35 cellular contexts compared by ENCODE assay signal in the genomic region with DNA sequence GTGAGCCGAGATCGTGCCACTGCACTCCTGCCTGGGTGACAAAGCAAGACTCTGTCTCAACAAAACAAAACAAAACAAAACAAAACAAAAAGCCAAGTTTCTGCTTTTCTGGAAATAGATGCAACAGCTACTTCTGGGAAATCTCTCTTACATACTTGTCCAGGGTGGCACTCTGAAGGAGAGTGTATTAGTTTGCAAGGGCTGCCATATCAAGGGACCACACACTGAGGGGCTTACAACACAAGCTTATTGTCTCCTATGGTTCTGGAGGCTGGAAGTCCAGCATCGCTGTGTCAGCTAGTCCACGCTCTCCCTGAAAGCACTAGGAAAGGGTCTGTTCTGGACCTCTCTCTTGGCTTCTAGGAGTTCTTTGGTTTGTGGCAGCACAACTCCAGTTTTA.
"Had no signal": no experiment of that assay in that cellular context is flagged by ENCODE, and none has a peak within 500 bp of the region (broad histone marks: within the 10 kb centered on the region; RNA-seq: fewer than 3 reads in every experiment).

No MANE protein-coding gene starts in this region.

- H3K27me3 ChIP-seq: ascending aorta, cardiac muscle cell had no signal

- H3K9me3 Mint-ChIP-seq: activated B cell treated with CpG ODN at 0.5 μM for 24 hours; activated CD4-positive, alpha-beta memory T cell treated with anti-CD3 and anti-CD28 coated beads for 36 hours; activated CD4-positive, alpha-beta T cell treated with anti-CD3 and anti-CD28 coated beads, Interleukin-2, amount 10 ng/mL, durations not matched to agents 24 days and 14 days; activated naive CD4-positive, alpha-beta T cell treated with anti-CD3 and anti-CD28 coated beads, Interleukin-2, amount 10 ng/mL, durations not matched to agents 7 days and 5 days; activated naive CD4-positive, alpha-beta T cell treated with anti-CD3 and anti-CD28 coated beads, Interleukin-2, amount 50 U/mL, for 24 hours; activated naive CD8-positive, alpha-beta T cell treated with anti-CD3 and anti-CD28 coated beads, Interleukin-2, amount 10 ng/mL, durations not matched to agents 7 days and 5 days; activated naive CD8-positive, alpha-beta T cell treated with anti-CD3 and anti-CD28 coated beads, Interleukin-2, amount 50 U/mL, for 24 hours; activated T-cell treated with anti-CD3 and anti-CD28 coated beads, Interleukin-2, amount 50 U/mL, for 4 hours; activated T-helper 2 cell treated with anti-CD3 and anti-CD28 coated beads, Interferon-gamma antibody, Interleukin-2, Interleukin-4, amounts not matched to agents 10 μg/mL and 5 μg/mL and 100 μg/mL, durations not matched to agents 14 hours and 24 hours and 36 hours; central memory CD8-positive, alpha-beta T cell; T-helper 1 cell treated with Interleukin-12 subunit alpha and Interleukin-12 subunit beta and Interleukin-4 antibody, amounts not matched to agents 30 μg/mL and 1 μg/mL, for 36 hours; T-helper 2 cell treated with Interferon-gamma antibody and Interleukin-4, amounts not matched to agents 5 μg/mL and 100 μg/mL, for 36 hours had no signal

- H3K4me1 Mint-ChIP-seq: activated B cell treated with CpG ODN at 0.5 μM for 24 hours; activated CD4-positive, alpha-beta T cell treated with anti-CD3 and anti-CD28 coated beads, Interleukin-2, amount 10 ng/mL, durations not matched to agents 24 days and 14 days; activated naive CD4-positive, alpha-beta T cell treated with anti-CD3 and anti-CD28 coated beads, Interleukin-2, amount 10 ng/mL, durations not matched to agents 7 days and 5 days; activated naive CD4-positive, alpha-beta T cell treated with anti-CD3 and anti-CD28 coated beads, Interleukin-2, amount 50 U/mL, for 24 hours; activated naive CD8-positive, alpha-beta T cell treated with anti-CD3 and anti-CD28 coated beads, Interleukin-2, amount 50 U/mL, for 24 hours; central memory CD8-positive, alpha-beta T cell had no signal

- DNase-seq: activated B cell treated with CpG ODN at 0.5 μM for 24 hours; activated CD4-positive, alpha-beta memory T cell treated with anti-CD3 and anti-CD28 coated beads for 36 hours; activated CD4-positive, alpha-beta T cell treated with anti-CD3 and anti-CD28 coated beads for 4 hours; activated CD4-positive, alpha-beta T cell treated with anti-CD3 and anti-CD28 coated beads, Interleukin-2, amount 10 ng/mL, durations not matched to agents 24 days and 14 days; activated CD4-positive, alpha-beta T cell treated with anti-CD3 and anti-CD28 coated beads, Interleukin-2, amount 50 U/mL, for 1 hour; activated CD4-positive, alpha-beta T cell treated with anti-CD3 and anti-CD28 coated beads, Interleukin-2, amount 50 U/mL, for 4 hours; activated CD4-positive, CD25-positive, alpha-beta regulatory T cell treated with anti-CD3 and anti-CD28 coated beads, Interleukin-2, amount 50 U/mL, for 72 hours; activated CD8-positive, alpha-beta memory T cell treated with anti-CD3 and anti-CD28 coated beads, Interleukin-2, amount 50 U/mL, for 4 hours; activated CD8-positive, alpha-beta T cell treated with anti-CD3 and anti-CD28 coated beads for 36 hours; activated effector memory CD4-positive, alpha-beta T cell treated with Interleukin-2 at 50 U/mL for 16 hours; activated gamma-delta T cell; activated naive CD4-positive, alpha-beta T cell treated with anti-CD3 and anti-CD28 coated beads, Interleukin-2, amount 10 ng/mL, durations not matched to agents 7 days and 5 days; activated naive CD4-positive, alpha-beta T cell treated with Interleukin-2 at 50 U/mL for 16 hours; activated naive CD8-positive, alpha-beta T cell treated with anti-CD3 and anti-CD28 coated beads, Interleukin-2, amount 10 ng/mL, durations not matched to agents 7 days and 5 days; activated naive CD8-positive, alpha-beta T cell treated with anti-CD3 and anti-CD28 coated beads, Interleukin-2, amount 50 U/mL, for 24 hours; activated T-cell treated with anti-CD3 and anti-CD28 coated beads for 4 hours; activated T-cell treated with anti-CD3 and anti-CD28 coated beads, Interleukin-2, amount 50 U/mL, for 1 hour; activated T-cell treated with anti-CD3 and anti-CD28 coated beads, Interleukin-2, amount 50 U/mL, for 4 hours; amygdala; anterior cingulate cortex; caudate nucleus; cerebellar nuclear complex; T-helper 1 cell; T-helper 2 cell; T-helper 9 cell had no signal

- H3K4me1 ChIP-seq: ascending aorta had no signal

- ATAC-seq: activated CD8-positive, alpha-beta T cell treated with anti-CD3 and anti-CD28 coated beads for 36 hours; activated naive CD8-positive, alpha-beta T cell treated with anti-CD3 and anti-CD28 coated beads, Interleukin-2, amount 50 U/mL, for 24 hours; activated T-cell treated with anti-CD3 and anti-CD28 coated beads, Interleukin-2, amount 50 U/mL, for 4 hours had no signal

- H3K4me3 Mint-ChIP-seq: activated B cell treated with CpG ODN at 0.5 μM for 24 hours; activated CD4-positive, alpha-beta memory T cell treated with anti-CD3 and anti-CD28 coated beads for 36 hours; activated CD4-positive, alpha-beta T cell treated with anti-CD3 and anti-CD28 coated beads, Interleukin-2, amount 10 ng/mL, durations not matched to agents 24 days and 14 days; activated CD8-positive, alpha-beta T cell treated with anti-CD3 and anti-CD28 coated beads for 36 hours; activated naive CD4-positive, alpha-beta T cell treated with anti-CD3 and anti-CD28 coated beads, Interleukin-2, amount 10 ng/mL, durations not matched to agents 7 days and 5 days; activated naive CD4-positive, alpha-beta T cell treated with anti-CD3 and anti-CD28 coated beads, Interleukin-2, amount 50 U/mL, for 24 hours; activated naive CD8-positive, alpha-beta T cell; activated naive CD8-positive, alpha-beta T cell treated with anti-CD3 and anti-CD28 coated beads, Interleukin-2, amount 10 ng/mL, durations not matched to agents 7 days and 5 days; activated naive CD8-positive, alpha-beta T cell treated with anti-CD3 and anti-CD28 coated beads, Interleukin-2, amount 50 U/mL, for 24 hours; activated T-cell treated with anti-CD3 and anti-CD28 coated beads, Interleukin-2, amount 50 U/mL, for 4 hours; brain; central memory CD8-positive, alpha-beta T cell; T-helper 1 cell treated with Interleukin-12 subunit alpha and Interleukin-12 subunit beta and Interleukin-4 antibody, amounts not matched to agents 30 μg/mL and 1 μg/mL, for 36 hours; T-helper 2 cell treated with Interferon-gamma antibody and Interleukin-4, amounts not matched to agents 5 μg/mL and 100 μg/mL, for 36 hours had no signal

- H3K27me3 Mint-ChIP-seq: activated B cell treated with CpG ODN at 0.5 μM for 24 hours; activated CD4-positive, alpha-beta memory T cell treated with anti-CD3 and anti-CD28 coated beads for 36 hours; activated CD4-positive, alpha-beta T cell treated with anti-CD3 and anti-CD28 coated beads, Interleukin-2, amount 10 ng/mL, durations not matched to agents 24 days and 14 days; activated CD8-positive, alpha-beta T cell treated with anti-CD3 and anti-CD28 coated beads for 36 hours; activated naive CD4-positive, alpha-beta T cell treated with anti-CD3 and anti-CD28 coated beads, Interleukin-2, amount 10 ng/mL, durations not matched to agents 7 days and 5 days; activated naive CD4-positive, alpha-beta T cell treated with anti-CD3 and anti-CD28 coated beads, Interleukin-2, amount 50 U/mL, for 24 hours; activated naive CD8-positive, alpha-beta T cell; activated naive CD8-positive, alpha-beta T cell treated with anti-CD3 and anti-CD28 coated beads, Interleukin-2, amount 10 ng/mL, durations not matched to agents 7 days and 5 days had no signal

- H3K36me3 ChIP-seq: ascending aorta, cardiac muscle cell had no signal

- H3K36me3 Mint-ChIP-seq: activated CD4-positive, alpha-beta memory T cell treated with anti-CD3 and anti-CD28 coated beads for 36 hours; activated naive CD4-positive, alpha-beta T cell treated with anti-CD3 and anti-CD28 coated beads, Interleukin-2, amount 10 ng/mL, durations not matched to agents 7 days and 5 days; activated naive CD4-positive, alpha-beta T cell treated with anti-CD3 and anti-CD28 coated beads, Interleukin-2, amount 50 U/mL, for 24 hours; activated naive CD8-positive, alpha-beta T cell; activated naive CD8-positive, alpha-beta T cell treated with anti-CD3 and anti-CD28 coated beads, Interleukin-2, amount 10 ng/mL, durations not matched to agents 7 days and 5 days had no signal

- H3K27ac Mint-ChIP-seq: activated B cell treated with CpG ODN at 0.5 μM for 24 hours; activated CD4-positive, alpha-beta memory T cell treated with anti-CD3 and anti-CD28 coated beads for 36 hours; activated CD4-positive, alpha-beta T cell treated with anti-CD3 and anti-CD28 coated beads, Interleukin-2, amount 10 ng/mL, durations not matched to agents 24 days and 14 days; activated CD8-positive, alpha-beta T cell treated with anti-CD3 and anti-CD28 coated beads for 36 hours; activated naive CD4-positive, alpha-beta T cell treated with anti-CD3 and anti-CD28 coated beads, Interleukin-2, amount 10 ng/mL, durations not matched to agents 7 days and 5 days; activated naive CD4-positive, alpha-beta T cell treated with anti-CD3 and anti-CD28 coated beads, Interleukin-2, amount 50 U/mL, for 24 hours; activated naive CD8-positive, alpha-beta T cell; activated naive CD8-positive, alpha-beta T cell treated with anti-CD3 and anti-CD28 coated beads, Interleukin-2, amount 10 ng/mL, durations not matched to agents 7 days and 5 days; activated naive CD8-positive, alpha-beta T cell treated with anti-CD3 and anti-CD28 coated beads, Interleukin-2, amount 50 U/mL, for 24 hours; activated T-helper 2 cell treated with anti-CD3 and anti-CD28 coated beads, Interferon-gamma antibody, Interleukin-2, Interleukin-4, amounts not matched to agents 10 μg/mL and 5 μg/mL and 100 μg/mL, durations not matched to agents 14 hours and 24 hours and 36 hours; T-helper 1 cell treated with Interleukin-12 subunit alpha and Interleukin-12 subunit beta and Interleukin-4 antibody, amounts not matched to agents 30 μg/mL and 1 μg/mL, for 36 hours; T-helper 2 cell treated with Interferon-gamma antibody and Interleukin-4, amounts not matched to agents 5 μg/mL and 100 μg/mL, for 36 hours had no signal

- H3K27ac ChIP-seq: ascending aorta, cardiac muscle cell, VCaP had no signal

- H3K4me3 ChIP-seq: ascending aorta, cardiac muscle cell had no signal

- H3K9me3 ChIP-seq: ascending aorta had no signal
